In the genomic region with DNA sequence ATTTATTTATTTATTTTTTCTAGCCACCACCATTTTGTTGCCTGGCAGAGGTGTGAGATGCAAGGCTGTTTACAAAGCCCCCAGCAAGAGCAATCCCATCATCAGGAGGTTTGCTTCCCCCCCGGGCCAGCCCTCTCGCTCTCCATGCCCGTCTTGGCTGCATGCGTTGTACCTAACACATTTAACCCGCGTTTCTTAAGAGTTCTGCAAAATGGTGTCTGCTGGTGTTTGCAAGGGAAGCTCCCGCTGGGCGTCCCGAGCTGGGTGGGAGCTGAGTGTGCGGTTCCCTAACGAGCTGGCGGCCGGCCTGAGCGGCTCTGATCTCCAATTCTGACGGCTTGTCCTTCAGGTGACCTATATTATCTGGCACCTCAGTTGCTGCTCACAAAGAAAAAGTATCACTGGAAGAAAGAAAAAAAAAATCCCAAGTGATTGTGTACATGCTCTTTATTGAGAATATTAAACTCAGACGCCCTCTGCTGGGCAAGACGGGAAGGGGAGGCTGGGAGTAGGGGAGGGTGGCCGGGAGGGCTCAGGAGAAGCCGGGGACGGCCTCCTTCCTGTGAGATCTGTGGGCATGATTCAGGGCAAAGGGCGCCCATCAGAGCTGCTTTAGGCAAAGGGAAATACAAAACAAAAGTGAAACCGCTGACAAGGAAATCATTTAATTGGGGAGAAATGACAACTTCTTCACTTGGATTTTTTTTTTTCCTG, we compare ENCODE assay signal across 8 cellular contexts.
DNase-seq lines count a peak whose midpoint lies in the region; ATAC-seq and TF ChIP-seq lines count a peak whose summit lies in the region.

No MANE protein-coding gene starts in this region.

- H3K27me3 ChIP-seq in adipocyte (replicated peaks; ENCODE audit: control insufficient read depth, insufficient read depth, low read length) (no peaks in the 10 kb centered on the region), heart right ventricle (no peaks in the 10 kb centered on the region), upper lobe of left lung (no peaks in the 10 kb centered on the region)

- TF ChIP-seq POLR2A in upper lobe of left lung (IDR thresholded peaks at IDR 0.05) = peak in 1 of 4 donors; percentile 8

- TF ChIP-seq CTCF in HEK293 (tag by site-specific recombination; IDR thresholded peaks at IDR 0.05) = peak; percentile 84
- TF ChIP-seq CTCF in heart right ventricle (IDR thresholded peaks at IDR 0.05) = peak; percentile 84 to 93 (median 92)
- TF ChIP-seq CTCF in upper lobe of left lung (IDR thresholded peaks at IDR 0.05) = peak; percentile 85 to 97 (median 88)

- CTCF ChIA-PET in HEK293 (lab: Yijun Ruan, JAX) = interaction anchor here (0.6 to 3.6 kb wide), 34 partner anchors 8 to 368 kb away, joined by 3 to 21 read pairs (median 4); no protein-coding TSS in a partner anchor

- H3K4me3 ChIP-seq in HEK293 (ENCODE audit: low read depth, low read length) (peak overlapping the region; percentile 58), adipocyte (ENCODE audit: low read length) (peak overlapping the region; percentile 85), heart right ventricle (peak overlapping the region; percentile 50 to 76 (median 64)), upper lobe of left lung (peak overlapping the region; percentile 33 to 63 (median 54))

- H3K9me3 ChIP-seq in HEK293 (ENCODE audit: control insufficient read depth, insufficient read depth, low read depth, low read length) (no peaks in the 10 kb centered on the region), adipocyte (ENCODE audit: control insufficient read depth, low read length) (no peaks in the 10 kb centered on the region), heart right ventricle (no peaks in the 10 kb centered on the region), upper lobe of left lung (no peaks in the 10 kb centered on the region)

- no peaks in the 10 kb centered on the region for H3K36me3 ChIP-seq in HEK293 (ENCODE audit: control insufficient read depth in 2 of 2, insufficient read depth in 1 of 2, low read length in 2 of 2)
- H3K36me3 ChIP-seq in adipocyte (ENCODE audit: control insufficient read depth, insufficient read depth, low read length, severe bottlenecking) = no peaks in the 10 kb centered on the region
- no peaks in the 10 kb centered on the region for H3K36me3 ChIP-seq in heart right ventricle
- H3K36me3 ChIP-seq in upper lobe of left lung = no peaks in the 10 kb centered on the region

- H3K9ac ChIP-seq in adipocyte (ENCODE audit: low read length) = peak overlapping the region; percentile 90

- POLR2A ChIA-PET in HEK293 (lab: Yijun Ruan, JAX) = interaction anchor here (0.7 to 1.4 kb wide), 3 partner anchors 14 to 351 kb away, joined by 3 to 5 read pairs (median 5); partner anchors contain the start of gene ZNF217

- TF ChIP-seq EP300 in upper lobe of left lung (IDR thresholded peaks at IDR 0.05) = no peak

- H3K27ac ChIP-seq in HEK293 (ENCODE audit: extremely low read depth, low read depth, low read length) (peak overlapping the region; percentile 78; the same call in 1 of the 2 replicates), heart right ventricle (peak overlapping the region; percentile 65 to 97 (median 89)), upper lobe of left lung (peak overlapping the region; percentile 76 to 91 (median 88))

- 0 to 1% methylated on average over 22 of the region's 22 CpGs for WGBS in heart right ventricle, 2 donors
- whole genome bisulfite sequencing in upper lobe of left lung, 2 donors = 0 to 1% methylated on average over 22 of the region's 22 CpGs

- in situ Hi-C loops in G401 (cut with HindIII; ENCODE audit: low sequenced_read_pairs) = no loop called here

- intact Hi-C loops in heart right ventricle (cut with DNase I) (loop anchor here in 8 of 10 donors (1.0 to 10.0 kb wide), 9 partner anchors 21 to 338 kb away; partner anchors contain the start of gene ZNF217 (in 1 of the 8)), posterior vena cava (cut with DNase I) (loop anchor here (2.0 to 10.0 kb wide), 3 partner anchors 221 to 338 kb away; no protein-coding TSS in a partner anchor)

- H3K4me1 ChIP-seq in HEK293 (ENCODE audit: control insufficient read depth, insufficient read depth, low read length) (0 out of 2 replicates have a peak, but pooled peaks cover 5% of the 10 kb centered on the region), adipocyte (ENCODE audit: control insufficient read depth, insufficient read depth, low read length) (peaks cover 38% of the 10 kb centered on the region), heart right ventricle (peaks cover 5 to 47% (median 33%) of the 10 kb centered on the region in 9 donors), upper lobe of left lung (peaks cover 27 to 31% (median 31%) of the 10 kb centered on the region in 4 donors)

- ATAC-seq in heart right ventricle (peak; percentile 87 to 96 (median 92)), upper lobe of left lung (ENCODE audit: low FRiP score in 2 of 2) (peak; percentile 94 to 95)

- DNase-seq in G401 (ENCODE audit: low spot score) = peak; percentile 72
- peak; percentile 86 for DNase-seq in NCI-H1105 (lab: John Stamatoyannopoulos, UW)
- DNase-seq in SW480 (ENCODE audit: low spot score) = peak; percentile 93
- DNase-seq in adipocyte (ENCODE audit: low read depth) = peak; percentile 98
- peak; percentile 96 to 98 for DNase-seq in heart right ventricle
- peak; percentile 98 for DNase-seq in posterior vena cava (ENCODE audit: low spot score)
- peak; percentile 86 to 97 for DNase-seq in upper lobe of left lung

TF ChIP-seq in HEK293, 187 proteins besides CTCF, POLR2A, EP300 and RAD21 (continues in another document):
- TF ChIP-seq ZNF366 (tag by site-specific recombination; conservative IDR thresholded peaks at IDR 0.05) (no peak), ZNF2 (tag by site-specific recombination; IDR thresholded peaks at IDR 0.05) (peak; percentile 84), ZBTB21 (tag by site-specific recombination; IDR thresholded peaks at IDR 0.05) (no peak), KLF17 (tag by site-specific recombination; IDR thresholded peaks at IDR 0.05) (0 out of 2 replicates have a peak, but pooled peaks have one; percentile 29), YY1 (tag by site-specific recombination; IDR thresholded peaks at IDR 0.05) (peak; percentile 71; the same call in 1 of the 2 replicates), ZFP69B (tag by site-specific recombination; IDR thresholded peaks at IDR 0.05) (peak; percentile 17; the same call in 1 of the 2 replicates), ZNF664 (tag by site-specific recombination; IDR thresholded peaks at IDR 0.05) (no peak), GLIS1 (tag by site-specific recombination; IDR thresholded peaks at IDR 0.05) (peak; percentile 61), ZNF10 (tag by site-specific recombination; IDR thresholded peaks at IDR 0.05) (0 out of 2 replicates have a peak, but pooled peaks have one; percentile 43)
- TF ChIP-seq, protein P1, sequence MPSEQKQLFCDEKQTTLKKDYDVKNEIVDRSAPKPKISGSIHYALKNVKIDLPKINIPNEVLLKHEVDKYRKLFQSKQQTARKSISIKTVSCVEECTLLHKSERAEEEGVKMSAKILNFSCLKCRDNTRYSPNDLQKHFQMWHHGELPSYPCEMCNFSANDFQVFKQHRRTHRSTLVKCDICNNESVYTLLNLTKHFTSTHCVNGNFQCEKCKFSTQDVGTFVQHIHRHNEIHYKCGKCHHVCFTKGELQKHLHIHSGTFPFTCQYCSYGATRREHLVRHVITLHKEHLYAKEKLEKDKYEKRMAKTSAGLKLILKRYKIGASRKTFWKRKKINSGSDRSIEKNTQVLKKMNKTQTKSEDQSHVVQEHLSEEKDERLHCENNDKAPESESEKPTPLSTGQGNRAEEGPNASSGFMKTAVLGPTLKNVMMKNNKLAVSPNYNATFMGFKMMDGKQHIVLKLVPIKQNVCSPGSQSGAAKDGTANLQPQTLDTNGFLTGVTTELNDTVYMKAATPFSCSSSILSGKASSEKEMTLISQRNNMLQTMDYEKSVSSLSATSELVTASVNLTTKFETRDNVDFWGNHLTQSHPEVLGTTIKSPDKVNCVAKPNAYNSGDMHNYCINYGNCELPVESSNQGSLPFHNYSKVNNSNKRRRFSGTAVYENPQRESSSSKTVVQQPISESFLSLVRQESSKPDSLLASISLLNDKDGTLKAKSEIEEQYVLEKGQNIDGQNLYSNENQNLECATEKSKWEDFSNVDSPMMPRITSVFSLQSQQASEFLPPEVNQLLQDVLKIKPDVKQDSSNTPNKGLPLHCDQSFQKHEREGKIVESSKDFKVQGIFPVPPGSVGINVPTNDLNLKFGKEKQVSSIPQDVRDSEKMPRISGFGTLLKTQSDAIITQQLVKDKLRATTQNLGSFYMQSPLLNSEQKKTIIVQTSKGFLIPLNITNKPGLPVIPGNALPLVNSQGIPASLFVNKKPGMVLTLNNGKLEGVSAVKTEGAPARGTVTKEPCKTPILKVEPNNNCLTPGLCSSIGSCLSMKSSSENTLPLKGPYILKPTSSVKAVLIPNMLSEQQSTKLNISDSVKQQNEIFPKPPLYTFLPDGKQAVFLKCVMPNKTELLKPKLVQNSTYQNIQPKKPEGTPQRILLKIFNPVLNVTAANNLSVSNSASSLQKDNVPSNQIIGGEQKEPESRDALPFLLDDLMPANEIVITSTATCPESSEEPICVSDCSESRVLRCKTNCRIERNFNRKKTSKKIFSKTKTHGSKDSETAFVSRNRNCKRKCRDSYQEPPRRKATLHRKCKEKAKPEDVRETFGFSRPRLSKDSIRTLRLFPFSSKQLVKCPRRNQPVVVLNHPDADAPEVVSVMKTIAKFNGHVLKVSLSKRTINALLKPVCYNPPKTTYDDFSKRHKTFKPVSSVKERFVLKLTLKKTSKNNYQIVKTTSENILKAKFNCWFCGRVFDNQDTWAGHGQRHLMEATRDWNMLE (tag by site-specific recombination; conservative IDR thresholded peaks at IDR 0.05; ENCODE audit: low read depth) = 0 out of 2 replicates have a peak, but pooled peaks have one; percentile 20
- TF ChIP-seq, protein P2, sequence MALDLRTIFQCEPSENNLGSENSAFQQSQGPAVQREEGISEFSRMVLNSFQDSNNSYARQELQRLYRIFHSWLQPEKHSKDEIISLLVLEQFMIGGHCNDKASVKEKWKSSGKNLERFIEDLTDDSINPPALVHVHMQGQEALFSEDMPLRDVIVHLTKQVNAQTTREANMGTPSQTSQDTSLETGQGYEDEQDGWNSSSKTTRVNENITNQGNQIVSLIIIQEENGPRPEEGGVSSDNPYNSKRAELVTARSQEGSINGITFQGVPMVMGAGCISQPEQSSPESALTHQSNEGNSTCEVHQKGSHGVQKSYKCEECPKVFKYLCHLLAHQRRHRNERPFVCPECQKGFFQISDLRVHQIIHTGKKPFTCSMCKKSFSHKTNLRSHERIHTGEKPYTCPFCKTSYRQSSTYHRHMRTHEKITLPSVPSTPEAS (tag by site-specific recombination; IDR thresholded peaks at IDR 0.05) = 0 out of 2 replicates have a peak, but pooled peaks have one; percentile 7

Comparison
In these comparisons a context has a peak if more than half of its experiments do, and no peak if none do; other contexts are left out.
1. Peak in every context shown above with its lines: DNase-seq, ATAC-seq, H3K4me3 ChIP-seq and H3K27ac ChIP-seq.